1 cellular context compared by ENCODE assay signal in genomic region chrX:120769576-120770341, GRCh38.
TF ChIP-seq lines count a peak whose summit lies in the region.

No MANE protein-coding gene starts in this region.

TF ChIP-seq in HepG2, 621 proteins besides CTCF, POLR2A, EP300 and RAD21 (continued from another document):
- TF ChIP-seq ARID5B (CRISPR knock-in tag; IDR thresholded peaks at IDR 0.05) (peak; percentile 21; the same call in 1 of the 2 replicates), FOXA3 (CRISPR knock-in tag; IDR thresholded peaks at IDR 0.05) (0 out of 2 replicates have a peak, but pooled peaks have one; percentile 33), SMC3 (IDR thresholded peaks at IDR 0.05; ENCODE audit: low read length) (peak; percentile 54; the same call in 1 of the 2 replicates), ZNF12 (CRISPR knock-in tag; IDR thresholded peaks at IDR 0.05) (no peak), ZNF281 (CRISPR knock-in tag; IDR thresholded peaks at IDR 0.05; ENCODE audit: borderline replicate concordance) (no peak), ZNF704 (CRISPR knock-in tag; IDR thresholded peaks at IDR 0.05; ENCODE audit: borderline replicate concordance) (no peak), KLF11 (CRISPR knock-in tag; IDR thresholded peaks at IDR 0.05) (no peak), CEBPG (CRISPR knock-in tag; IDR thresholded peaks at IDR 0.05) (0 out of 2 replicates have a peak, but pooled peaks have one; percentile 20), STAG1 (CRISPR knock-in tag; IDR thresholded peaks at IDR 0.05) (peak; percentile 66), NFAT5 (CRISPR knock-in tag; IDR thresholded peaks at IDR 0.05) (no peak), CSRNP2 (CRISPR knock-in tag; conservative IDR thresholded peaks at IDR 0.05; ENCODE audit: low read depth) (no peak), ZNF3 (CRISPR knock-in tag; IDR thresholded peaks at IDR 0.05) (no peak), ZNF253 (CRISPR knock-in tag; IDR thresholded peaks at IDR 0.05; ENCODE audit: borderline replicate concordance) (no peak)
